In the genomic region with DNA sequence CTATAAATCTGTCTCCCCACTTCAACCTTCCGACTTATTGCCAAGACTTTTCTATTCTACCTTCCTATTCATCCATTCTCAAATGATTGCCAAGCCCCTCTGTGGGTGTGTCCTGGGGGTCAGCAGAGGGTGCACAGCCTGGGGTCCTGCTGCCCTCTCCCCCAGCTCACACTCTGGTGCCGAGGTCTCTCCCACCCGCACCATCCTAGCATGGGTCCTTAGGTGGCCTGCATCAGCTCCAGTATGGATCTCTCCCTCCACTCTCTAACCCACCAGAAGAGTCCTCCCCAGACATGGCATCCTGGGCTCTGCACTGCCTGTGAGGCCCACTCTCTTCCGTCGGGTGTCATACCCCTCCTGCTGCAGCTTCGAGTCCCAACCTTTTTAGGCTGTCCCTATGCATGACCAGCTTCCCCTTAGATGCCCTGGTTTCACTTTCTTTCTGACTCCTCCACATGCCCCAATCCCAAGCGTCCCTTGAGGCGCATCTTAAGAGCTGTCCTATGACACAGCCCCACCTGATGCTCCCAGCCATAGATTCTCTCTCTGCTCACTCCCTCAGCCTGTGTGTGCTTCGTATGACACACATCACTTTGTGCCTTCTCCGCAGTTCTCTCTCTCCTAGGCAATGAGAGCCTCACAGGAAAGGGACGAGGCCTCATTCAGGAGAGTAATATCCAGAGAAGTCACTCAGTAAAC, we compare ENCODE assay signal across 8 cellular contexts. TPM values are rescaled to one million over a fixed set of nuclear protein-coding genes. Genes with fewer than 3 reads are reported as not detected.
DNase-seq lines count a peak whose midpoint lies in the region; ATAC-seq, FAIRE-seq and TF ChIP-seq lines count a peak whose summit lies in the region.

No MANE protein-coding gene starts in this region.

- H3K36me3 ChIP-seq in SJCRH30 (peaks cover 36% of the 10 kb centered on the region), upper lobe of left lung (peaks cover 18 to 97% (median 63%) of the 10 kb centered on the region in 4 donors)

- ATAC-seq in activated naive CD4-positive, alpha-beta T cell treated with anti-CD3 and anti-CD28 coated beads, Interleukin-2, amount 50 U/mL, for 72 hours, result peak; percentile 58 to 66
- ATAC-seq in left cardiac atrium, result peak; percentile 11 to 12
- ATAC-seq in upper lobe of left lung (ENCODE audit: low FRiP score in 2 of 2), result peak; percentile 55 to 63

- H3K4me3 ChIP-seq in SJCRH30 (no peak overlapping the region), upper lobe of left lung (no peak overlapping the region)

- H3K27ac ChIP-seq in SJCRH30 (peak overlapping the region; percentile 98), upper lobe of left lung (peak overlapping the region in 2 of 4 donors; percentile 22 to 30)

- H3K9me3 ChIP-seq in SJCRH30 (replicated peaks), result no peaks in the 10 kb centered on the region
- no peaks in the 10 kb centered on the region for H3K9me3 ChIP-seq in upper lobe of left lung

- WGBS in upper lobe of left lung, 2 donors, result 87 to 90% methylated on average over 11 of the region's 11 CpGs

- no peak for DNase-seq in activated naive CD4-positive, alpha-beta T cell treated with anti-CD3 and anti-CD28 coated beads, Interleukin-2, amount 50 U/mL, for 72 hours (ENCODE audit: low spot score in 2 of 2)
- DNase-seq in activated naive CD4-positive, alpha-beta T cell treated with anti-CD3 and anti-CD28 coated beads, Interleukin-2, amount 50 U/mL, for 16 hours, result no peak
- DNase-seq in SJCRH30 (no peak), left cardiac atrium (no peak), upper lobe of left lung (no peak), NCI-H2029 treated with DMSO at 0.1 percent for 48 hours (lab: John Stamatoyannopoulos, UW) (no peak), GM03348 (ENCODE audit: low spot score) (no peak), RCC 7860 (ENCODE audit: low spot score) (no peak)

- H3K4me1 ChIP-seq in SJCRH30, result peaks cover 52% of the 10 kb centered on the region
- H3K4me1 ChIP-seq in upper lobe of left lung, result peaks cover 0 to 10% (median 6%) of the 10 kb centered on the region in 4 donors

- intact Hi-C loops in left cardiac atrium (cut with DNase I), result no loop called here

- H3K36me3 Mint-ChIP-seq in activated naive CD4-positive, alpha-beta T cell treated with anti-CD3 and anti-CD28 coated beads, Interleukin-2, amount 50 U/mL, for 72 hours, result peaks cover 12 to 31% of the 10 kb centered on the region in 2 donors

- TF ChIP-seq CTCF in upper lobe of left lung (IDR thresholded peaks at IDR 0.05), result no peak

- no peaks in the 10 kb centered on the region for H3K27me3 ChIP-seq in SJCRH30
- H3K27me3 ChIP-seq in upper lobe of left lung, result no peaks in the 10 kb centered on the region

- TF ChIP-seq EP300 in upper lobe of left lung (IDR thresholded peaks at IDR 0.05), result no peak

- peak overlapping the region; percentile 47 to 81 for H3K27ac Mint-ChIP-seq in activated naive CD4-positive, alpha-beta T cell treated with anti-CD3 and anti-CD28 coated beads, Interleukin-2, amount 50 U/mL, for 72 hours

- no peaks in the 10 kb centered on the region for H3K9me3 Mint-ChIP-seq in activated naive CD4-positive, alpha-beta T cell treated with anti-CD3 and anti-CD28 coated beads, Interleukin-2, amount 50 U/mL, for 72 hours

- no peak for FAIRE-seq in RCC 7860 (lab: Jason Lieb, UNC)

- no peak for TF ChIP-seq POLR2A in upper lobe of left lung (IDR thresholded peaks at IDR 0.05)

RNA-seq across cellular contexts. Expression of gene GIT2, which starts 43.9 kb away (rescaled TPM):
- total RNA-seq in activated naive CD4-positive, alpha-beta T cell treated with anti-CD3 and anti-CD28 coated beads, Interleukin-2, amount 50 U/mL, for 72 hours, result 10 to 100 TPM; 64.3 to 70.1 TPM
- total RNA-seq in SJCRH30 (2014; rRNA removed; shearing (Covaris generic)), result 31.4 and 38.0 TPM in 2 replicates
- total RNA-seq in left cardiac atrium, result 10 to 100 TPM; 34.5 to 35.3 TPM
- total RNA-seq in upper lobe of left lung, result 10 to 100 TPM; 45.1 to 89.1 (median 55.3) TPM

RNA-seq across cellular contexts. Expression of gene ANKRD13A, which starts 46.9 kb away (rescaled TPM):
- 10 to 100 TPM; 64.7 to 65.2 TPM for total RNA-seq in activated naive CD4-positive, alpha-beta T cell treated with anti-CD3 and anti-CD28 coated beads, Interleukin-2, amount 50 U/mL, for 72 hours
- total RNA-seq in SJCRH30 (2014; rRNA removed; shearing (Covaris generic)), result 32.7 and 37.4 TPM in 2 replicates
- total RNA-seq in left cardiac atrium (10 to 100 TPM; 18.7 to 20.4 TPM), upper lobe of left lung (100 to 1,000 TPM in 2 of 6 donors, 10 to 100 TPM in 4; 58.9 to 166 (median 74.6) TPM)

RNA-seq across cellular contexts. Expression of gene TCHP, which starts 52.2 kb away (rescaled TPM):
- total RNA-seq in activated naive CD4-positive, alpha-beta T cell treated with anti-CD3 and anti-CD28 coated beads, Interleukin-2, amount 50 U/mL, for 72 hours, result 10 to 100 TPM; 14.9 to 18.3 TPM
- total RNA-seq in SJCRH30 (2014; rRNA removed; shearing (Covaris generic)), result 19.0 and 21.1 TPM in 2 replicates
- 10 to 100 TPM; 10.9 to 11.5 TPM for total RNA-seq in left cardiac atrium
- total RNA-seq in upper lobe of left lung, result 10 to 100 TPM; 10.5 to 90.1 (median 29.7) TPM

Comparison
In these comparisons a context has a peak if more than half of its experiments do, and no peak if none do; other contexts are left out.
1. ATAC-seq: peak in every context shown above with its lines; median percentile 62 in activated naive CD4-positive, alpha-beta T cell treated with anti-CD3 and anti-CD28 coated beads, Interleukin-2, amount 50 U/mL, for 72 hours; 59 in upper lobe of left lung; 12 in left cardiac atrium.